ENCODE assay signal across 10 cellular contexts in genomic region chr14:69483765-69484443, GRCh38. TPM values are rescaled to one million over a fixed set of nuclear protein-coding genes. Genes with fewer than 3 reads are reported as not detected.
A peak's percentile ranks its signal among the peaks of the same experiment; 100 is the strongest.
DNase-seq lines count a peak whose midpoint lies in the region; ATAC-seq lines count a peak whose summit lies in the region.
"Had no signal": no experiment of that assay in that cellular context is flagged by ENCODE, and none has a peak within 500 bp of the region (broad histone marks: within the 10 kb centered on the region; RNA-seq: fewer than 3 reads in every experiment).

No MANE protein-coding gene starts in this region.

- no peak overlapping the region for H2AK5ac ChIP-seq in mesendoderm (ENCODE audit: low read length)

- no peaks in the 10 kb centered on the region for H3K79me2 ChIP-seq in mesendoderm (ENCODE audit: control insufficient read depth, insufficient read depth, low read length)

- no peaks in the 10 kb centered on the region for H3K9me3 ChIP-seq in aorta (ENCODE audit: control insufficient read depth, low read length)
- H3K9me3 ChIP-seq: SJSA1 had no signal

- no peak for DNase-seq in activated naive CD8-positive, alpha-beta T cell treated with anti-CD3 and anti-CD28 coated beads for 36 hours
- DNase-seq in mesendoderm (peak; percentile 57), aorta (peak in 1 of 2 donors; percentile 50)
- DNase-seq: DND-41 had no signal

- no peak overlapping the region for H4K8ac ChIP-seq in mesendoderm (ENCODE audit: low read depth, low read length)

- no peaks in the 10 kb centered on the region for H3K36me3 Mint-ChIP-seq in activated naive CD8-positive, alpha-beta T cell
- no peaks in the 10 kb centered on the region for H3K36me3 Mint-ChIP-seq in activated naive CD8-positive, alpha-beta T cell treated with anti-CD3 and anti-CD28 coated beads for 36 hours
- H3K36me3 Mint-ChIP-seq in dendritic cell treated with granulocyte-macrophage colony-stimulating factor and Interleukin-4, amounts not matched to agents 40 ng/mL and 50 ng/mL, for 4 days (ENCODE audit: low read depth) = no peaks in the 10 kb centered on the region

- H3K27ac ChIP-seq in mesendoderm (ENCODE audit: low read depth, low read length) = no peak overlapping the region
- no peak overlapping the region for H3K27ac ChIP-seq in aorta (ENCODE audit: low read depth in 1 of 2, low read length in 2 of 2)
- H3K27ac ChIP-seq: SJSA1 had no signal

- no peaks in the 10 kb centered on the region for H3K9me3 Mint-ChIP-seq in activated naive CD8-positive, alpha-beta T cell (ENCODE audit: low read depth)
- no peaks in the 10 kb centered on the region for H3K9me3 Mint-ChIP-seq in activated naive CD8-positive, alpha-beta T cell treated with anti-CD3 and anti-CD28 coated beads for 36 hours
- H3K9me3 Mint-ChIP-seq in dendritic cell treated with granulocyte-macrophage colony-stimulating factor and Interleukin-4, amounts not matched to agents 40 ng/mL and 50 ng/mL, for 4 days = no peaks in the 10 kb centered on the region

- peak; percentile 44 for ATAC-seq in aorta (ENCODE audit: low FRiP score)
- no peak for ATAC-seq in GM19455 (IDR thresholded peaks at IDR 0.05; ENCODE audit: unreplicated experiment)
- ATAC-seq in GM19452 (IDR thresholded peaks at IDR 0.05; ENCODE audit: unreplicated experiment) = no peak
- ATAC-seq in GM21529 (IDR thresholded peaks at IDR 0.05; ENCODE audit: unreplicated experiment) = no peak

- H3K56ac ChIP-seq in mesendoderm (ENCODE audit: low read length) = peak overlapping the region; percentile 10

- H3K9ac ChIP-seq in mesendoderm (ENCODE audit: low read length) = no peak overlapping the region

- H3K4me1 Mint-ChIP-seq in activated naive CD8-positive, alpha-beta T cell (ENCODE audit: low read depth) = peaks cover 1% of the 10 kb centered on the region
- no peaks in the 10 kb centered on the region for H3K4me1 Mint-ChIP-seq in activated naive CD8-positive, alpha-beta T cell treated with anti-CD3 and anti-CD28 coated beads for 36 hours
- H3K4me1 Mint-ChIP-seq in dendritic cell treated with granulocyte-macrophage colony-stimulating factor and Interleukin-4, amounts not matched to agents 40 ng/mL and 50 ng/mL, for 4 days (ENCODE audit: low read depth) = peaks cover 4% of the 10 kb centered on the region

- H3K18ac ChIP-seq in mesendoderm (ENCODE audit: low read length) = no peak overlapping the region

- peaks cover 14% of the 10 kb centered on the region for H3K27me3 Mint-ChIP-seq in activated naive CD8-positive, alpha-beta T cell
- peaks cover 65% of the 10 kb centered on the region for H3K27me3 Mint-ChIP-seq in activated naive CD8-positive, alpha-beta T cell treated with anti-CD3 and anti-CD28 coated beads for 36 hours
- H3K27me3 Mint-ChIP-seq in dendritic cell treated with granulocyte-macrophage colony-stimulating factor and Interleukin-4, amounts not matched to agents 40 ng/mL and 50 ng/mL, for 4 days = peaks cover 73% of the 10 kb centered on the region

- no peak overlapping the region for H2BK5ac ChIP-seq in mesendoderm (ENCODE audit: low read length)

- H3K4me1 ChIP-seq in mesendoderm (ENCODE audit: control insufficient read depth, low read depth, low read length) (no peaks in the 10 kb centered on the region), aorta (ENCODE audit: control insufficient read depth in 1 of 2, insufficient read depth in 2 of 2, low read length in 2 of 2) (no peaks in the 10 kb centered on the region)
- H3K4me1 ChIP-seq: SJSA1 had no signal

- no peaks in the 10 kb centered on the region for H3K79me1 ChIP-seq in mesendoderm (ENCODE audit: low read length)

- H3K4me3 Mint-ChIP-seq in activated naive CD8-positive, alpha-beta T cell = peak overlapping the region; percentile 30
- no peak overlapping the region for H3K4me3 Mint-ChIP-seq in activated naive CD8-positive, alpha-beta T cell treated with anti-CD3 and anti-CD28 coated beads for 36 hours
- peak overlapping the region; percentile 10 for H3K4me3 Mint-ChIP-seq in dendritic cell treated with granulocyte-macrophage colony-stimulating factor and Interleukin-4, amounts not matched to agents 40 ng/mL and 50 ng/mL, for 4 days

- peak overlapping the region; percentile 60 for H3K4me2 ChIP-seq in mesendoderm (ENCODE audit: low read length)

- H3K27ac Mint-ChIP-seq in activated naive CD8-positive, alpha-beta T cell = no peak overlapping the region
- H3K27ac Mint-ChIP-seq in activated naive CD8-positive, alpha-beta T cell treated with anti-CD3 and anti-CD28 coated beads for 36 hours = no peak overlapping the region
- H3K27ac Mint-ChIP-seq in dendritic cell treated with granulocyte-macrophage colony-stimulating factor and Interleukin-4, amounts not matched to agents 40 ng/mL and 50 ng/mL, for 4 days = no peak overlapping the region

- no peak overlapping the region for H2BK15ac ChIP-seq in mesendoderm (replicated peaks; ENCODE audit: low read depth)

- H4K5ac ChIP-seq in mesendoderm (ENCODE audit: low read length) = no peak overlapping the region

- peaks cover 27% of the 10 kb centered on the region for H3K27me3 ChIP-seq in mesendoderm (ENCODE audit: insufficient read depth, low read length, poor library complexity)
- no peaks in the 10 kb centered on the region for H3K27me3 ChIP-seq in aorta (ENCODE audit: control insufficient read depth in 1 of 2, insufficient read depth in 2 of 2, low read length in 1 of 2)

- no peak overlapping the region for H3K4ac ChIP-seq in mesendoderm (ENCODE audit: low read depth, low read length)

- intact Hi-C loops in dendritic cell treated with granulocyte-macrophage colony-stimulating factor and Interleukin-4, amounts not matched to agents 40 ng/mL and 50 ng/mL, for 4 days (cut with micrococcal nuclease) = no loop called here
- intact Hi-C loops in aorta (cut with DNase I) = no loop called here

- H3K23ac ChIP-seq in mesendoderm (ENCODE audit: low read length) = no peak overlapping the region

- no peak overlapping the region for H2BK120ac ChIP-seq in mesendoderm (ENCODE audit: low read depth, low read length)

- H3K36me3 ChIP-seq in mesendoderm (ENCODE audit: control insufficient read depth, insufficient read depth, low read length) (no peaks in the 10 kb centered on the region), aorta (ENCODE audit: control insufficient read depth in 1 of 2, insufficient read depth in 2 of 2, low read length in 1 of 2) (no peaks in the 10 kb centered on the region)
- H3K36me3 ChIP-seq: SJSA1 had no signal

- no CpG with 5 or more reads among the region's 54 CpGs for WGBS in mesendoderm (ENCODE audit: extremely low coverage, insufficient coverage, low lambda C conversion rate)
- WGBS in aorta, 2 donors = 2% methylated on average over 54 of the region's 54 CpGs

- H3K4me3 ChIP-seq in mesendoderm (ENCODE audit: low read length) (no peak overlapping the region), aorta (ENCODE audit: low read length in 2 of 2) (no peak overlapping the region)
- H3K4me3 ChIP-seq: SJSA1 had no signal

RNA-seq across cellular contexts. Expression of gene PLEKHD1, which starts 0.6 kb away (rescaled TPM):
- under 1 TPM in 1 of 2 experiments, not detected in 1; 0.04 TPM for total RNA-seq in activated naive CD8-positive, alpha-beta T cell treated with anti-CD3 and anti-CD28 coated beads for 36 hours
- 0.14 TPM for polyA plus RNA-seq in mesendoderm (2013, experiment 1 of 2)
- polyA plus RNA-seq in mesendoderm (2013, experiment 2 of 2) = 0.14 TPM
- total RNA-seq in aorta = under 1 TPM; 0.26 to 0.30 TPM
- under 1 TPM; 0.13 to 0.23 TPM for polyA plus RNA-seq in aorta
